In genomic region chr1:15786581-15786980, GRCh38 we compare ENCODE assay signal across 1 cellular context.
A peak's percentile ranks its signal among the peaks of the same experiment; 100 is the strongest.
TF ChIP-seq lines count a peak whose summit lies in the region.

No MANE protein-coding gene starts in this region.

TF ChIP-seq in WTC11, 78 proteins besides CTCF, POLR2A, EP300 and RAD21 (continued from another document):
- TF ChIP-seq FOXP4 (CRISPR knock-in tag; IDR thresholded peaks at IDR 0.05) (no peak), MAX (CRISPR knock-in tag; IDR thresholded peaks at IDR 0.05) (0 out of 2 replicates have a peak, but pooled peaks have one; percentile 16)
